ENCODE assay signal across 25 cellular contexts in the genomic region with DNA sequence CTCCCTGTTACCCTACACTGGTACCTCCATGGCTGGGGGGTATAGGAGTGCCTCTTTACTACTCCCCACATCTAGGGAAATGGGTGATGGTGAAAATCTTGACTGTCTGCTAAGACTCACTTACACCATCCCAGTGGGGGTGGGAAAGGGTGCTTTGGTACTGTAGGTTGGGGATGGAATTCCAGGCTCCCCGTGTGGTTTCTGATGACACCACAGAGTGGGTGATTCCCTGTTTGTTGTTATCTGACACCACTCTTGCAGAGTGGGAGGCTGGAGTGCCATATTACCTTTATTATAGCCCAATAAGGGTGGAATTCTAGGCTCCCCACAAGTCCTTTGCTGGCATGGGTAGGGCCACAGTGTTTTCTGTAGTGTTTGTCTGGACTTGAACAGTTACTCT.
"Had no signal": no experiment of that assay in that cellular context is flagged by ENCODE, and none has a peak within 500 bp of the region (broad histone marks: within the 10 kb centered on the region; RNA-seq: fewer than 3 reads in every experiment).

No MANE protein-coding gene starts in this region.

- DNase-seq: activated B cell treated with CpG ODN at 0.5 μM for 24 hours; activated CD4-positive, alpha-beta T cell treated with anti-CD3 and anti-CD28 coated beads for 36 hours; activated CD4-positive, alpha-beta T cell treated with anti-CD3 and anti-CD28 coated beads, Interleukin-2, amount 50 U/mL, for 4 hours; activated CD8-positive, alpha-beta memory T cell treated with anti-CD3 and anti-CD28 coated beads for 24 hours; activated CD8-positive, alpha-beta memory T cell treated with anti-CD3 and anti-CD28 coated beads, Interleukin-2, amount 50 U/mL, for 48 hours; activated naive CD4-positive, alpha-beta T cell treated with Interleukin-2 at 50 U/mL for 16 hours; activated naive CD8-positive, alpha-beta T cell treated with anti-CD3 and anti-CD28 coated beads for 36 hours; activated T-cell treated with anti-CD3 and anti-CD28 coated beads, Interleukin-2, amount 50 U/mL, for 4 hours; amygdala; cerebellar nuclear complex; cortex of kidney; endodermal cell; ovary; spleen; stimulated activated CD4-positive, alpha-beta T cell treated with anti-CD3 and anti-CD28 coated beads, Interleukin-4, amount 100 ng/mL, for 1 hour; stimulated activated naive CD8-positive, alpha-beta T cell treated with anti-CD3 and anti-CD28 coated beads, Interleukin-15, Interleukin-2, amounts not matched to agents 100 U/mL and 50 U/mL, for 24 hours; T1000; upper lobe of right lung had no signal

- H3K36me3 Mint-ChIP-seq: activated naive CD8-positive, alpha-beta T cell treated with anti-CD3 and anti-CD28 coated beads for 36 hours; mesothelial cell of epicardium; natural killer cell treated with Interleukin-12 subunit alpha and Interleukin-12 subunit beta and Interleukin-15 and Interleukin-18, amount 100 ng/mL, for 72 hours had no signal

- H3K27me3 ChIP-seq: neutrophil, ovary, spleen, upper lobe of right lung had no signal

- H3K27me3 Mint-ChIP-seq: activated B cell treated with CpG ODN at 0.5 μM for 24 hours; activated CD4-positive, alpha-beta T cell treated with anti-CD3 and anti-CD28 coated beads for 36 hours had no signal

- ATAC-seq: activated CD4-positive, alpha-beta T cell treated with anti-CD3 and anti-CD28 coated beads for 36 hours; activated T-cell treated with anti-CD3 and anti-CD28 coated beads, Interleukin-2, amount 50 U/mL, for 4 hours; left lobe of liver; stimulated activated naive CD8-positive, alpha-beta T cell treated with anti-CD3 and anti-CD28 coated beads, Interleukin-15, Interleukin-2, amounts not matched to agents 100 U/mL and 50 U/mL, for 24 hours; upper lobe of right lung had no signal

- H3K27ac Mint-ChIP-seq: activated B cell treated with CpG ODN at 0.5 μM for 24 hours; activated CD4-positive, alpha-beta T cell treated with anti-CD3 and anti-CD28 coated beads for 36 hours; activated naive CD8-positive, alpha-beta T cell treated with anti-CD3 and anti-CD28 coated beads for 36 hours; endodermal cell; mesothelial cell of epicardium; natural killer cell treated with Interleukin-12 subunit alpha and Interleukin-12 subunit beta and Interleukin-15 and Interleukin-18, amount 100 ng/mL, for 72 hours; T-helper 1 cell treated with Interleukin-12 subunit alpha and Interleukin-12 subunit beta and Interleukin-4 antibody, amounts not matched to agents 30 μg/mL and 1 μg/mL, for 36 hours had no signal

- H3K4me3 ChIP-seq: ovary, prostate gland, spleen, upper lobe of right lung had no signal

- H3K9me3 ChIP-seq: neutrophil, ovary, prostate gland, spleen, upper lobe of right lung had no signal

- H3K4me1 ChIP-seq: prostate gland, spleen, upper lobe of right lung had no signal

- H3K36me3 ChIP-seq: neutrophil, ovary, prostate gland, spleen, upper lobe of right lung had no signal

- H3K27ac ChIP-seq: epithelial cell of prostate, neutrophil, ovary, prostate gland, spleen, upper lobe of right lung had no signal

- H3K9me3 Mint-ChIP-seq: activated B cell treated with CpG ODN at 0.5 μM for 24 hours; activated naive CD8-positive, alpha-beta T cell treated with anti-CD3 and anti-CD28 coated beads for 36 hours; activated T-cell treated with anti-CD3 and anti-CD28 coated beads, Interleukin-2, amount 50 U/mL, for 4 hours; endodermal cell; natural killer cell treated with Interleukin-12 subunit alpha and Interleukin-12 subunit beta and Interleukin-15 and Interleukin-18, amount 100 ng/mL, for 72 hours; T-helper 1 cell treated with Interleukin-12 subunit alpha and Interleukin-12 subunit beta and Interleukin-4 antibody, amounts not matched to agents 30 μg/mL and 1 μg/mL, for 36 hours had no signal

- H3K4me3 Mint-ChIP-seq: activated B cell treated with CpG ODN at 0.5 μM for 24 hours; activated CD4-positive, alpha-beta T cell treated with anti-CD3 and anti-CD28 coated beads for 36 hours; activated naive CD8-positive, alpha-beta T cell treated with anti-CD3 and anti-CD28 coated beads for 36 hours; activated T-cell treated with anti-CD3 and anti-CD28 coated beads, Interleukin-2, amount 50 U/mL, for 4 hours; endodermal cell; mesothelial cell of epicardium; natural killer cell treated with Interleukin-12 subunit alpha and Interleukin-12 subunit beta and Interleukin-15 and Interleukin-18, amount 100 ng/mL, for 72 hours; T-helper 1 cell treated with Interleukin-12 subunit alpha and Interleukin-12 subunit beta and Interleukin-4 antibody, amounts not matched to agents 30 μg/mL and 1 μg/mL, for 36 hours had no signal

- H3K4me1 Mint-ChIP-seq: activated B cell treated with CpG ODN at 0.5 μM for 24 hours, endodermal cell had no signal
